Comparison of ENCODE assay signal across 17 cellular contexts in the genomic region with DNA sequence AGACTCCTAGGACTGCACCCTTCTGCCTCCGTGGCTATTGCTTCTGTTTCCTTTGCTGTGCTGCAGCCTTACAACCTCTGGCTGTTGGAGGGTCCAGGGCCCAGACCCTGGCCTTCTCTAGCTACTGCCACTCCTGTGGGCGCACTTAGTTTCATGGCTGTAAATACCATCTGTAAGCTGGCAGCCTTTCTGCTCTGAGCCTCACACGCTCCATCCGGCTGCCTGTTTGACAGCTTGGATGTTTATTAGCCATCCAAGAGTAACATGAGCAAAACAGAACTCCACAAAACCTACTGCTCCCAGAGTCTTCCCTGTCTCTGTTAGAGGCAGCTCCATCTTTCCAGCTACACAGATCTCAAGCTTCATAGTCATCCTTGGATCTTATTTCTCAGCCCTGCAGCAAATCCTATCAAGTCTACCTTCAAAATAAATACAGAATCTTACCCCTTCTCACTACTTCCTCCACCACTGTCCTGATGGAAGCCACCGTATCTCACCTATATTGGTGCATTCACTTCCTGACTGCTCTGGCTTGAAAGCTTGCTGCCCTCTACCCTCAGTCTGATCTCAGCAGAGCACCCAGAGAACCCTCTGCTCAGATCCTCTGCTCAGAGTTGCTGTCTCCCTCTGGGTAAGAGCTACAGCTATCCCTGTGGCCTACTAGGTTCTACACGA. TPM values are rescaled to one million over a fixed set of nuclear protein-coding genes. Genes with fewer than 3 reads are reported as not detected.
A peak's percentile ranks its signal among the peaks of the same experiment; 100 is the strongest.
DNase-seq lines count a peak whose midpoint lies in the region; ATAC-seq and TF ChIP-seq lines count a peak whose summit lies in the region.
"Had no signal": no experiment of that assay in that cellular context is flagged by ENCODE, and none has a peak within 500 bp of the region (broad histone marks: within the 10 kb centered on the region; RNA-seq: fewer than 3 reads in every experiment).

No MANE protein-coding gene starts in this region.

- no peak overlapping the region for H2BK120ac ChIP-seq in neuronal stem cell (ENCODE audit: low read depth, low read length)

- peak overlapping the region; percentile 4 for H3K27ac Mint-ChIP-seq in activated T-cell treated with anti-CD3 and anti-CD28 coated beads, Interleukin-2, amount 50 U/mL, for 24 hours
- peak overlapping the region; percentile 94 for H3K27ac Mint-ChIP-seq in CD8-positive, alpha-beta T cell
- peak overlapping the region; percentile 2 for H3K27ac Mint-ChIP-seq in activated CD8-positive, alpha-beta T cell treated with anti-CD3 and anti-CD28 coated beads, Interleukin-2, amount 10 ng/mL, durations not matched to agents 7 days and 5 days
- peak overlapping the region; percentile 52 for H3K27ac Mint-ChIP-seq in nephron progenitor cell

- H3K4me1 Mint-ChIP-seq in activated T-cell treated with anti-CD3 and anti-CD28 coated beads, Interleukin-2, amount 50 U/mL, for 24 hours (ENCODE audit: low read depth), result peaks cover 37% of the 10 kb centered on the region
- peaks cover 38% of the 10 kb centered on the region for H3K4me1 Mint-ChIP-seq in CD8-positive, alpha-beta T cell (ENCODE audit: low read depth)
- peaks cover 29% of the 10 kb centered on the region for H3K4me1 Mint-ChIP-seq in activated CD8-positive, alpha-beta T cell treated with anti-CD3 and anti-CD28 coated beads, Interleukin-2, amount 10 ng/mL, durations not matched to agents 7 days and 5 days (ENCODE audit: low read depth)
- H3K4me1 Mint-ChIP-seq in nephron progenitor cell, result peaks cover 23% of the 10 kb centered on the region

- TF ChIP-seq CTCF in CD8-positive, alpha-beta T cell (IDR thresholded peaks at IDR 0.05), result no peak
- no peak for TF ChIP-seq CTCF in nephron progenitor cell (IDR thresholded peaks at IDR 0.05)

- H3K14ac ChIP-seq in neuronal stem cell (ENCODE audit: low read length), result no peak overlapping the region

- CTCF ChIA-PET in CD8-positive, alpha-beta T cell (lab: Charles Lee), result interaction anchor here (0.6 to 1.5 kb wide), 5 partner anchors 14 to 498 kb away, joined by 3 to 4 read pairs (median 3); no protein-coding TSS in a partner anchor
- CTCF ChIA-PET in activated CD8-positive, alpha-beta T cell treated with anti-CD3 and anti-CD28 coated beads, Interleukin-2, amount 10 ng/mL, durations not matched to agents 7 days and 5 days (lab: Charles Lee), result interaction anchor here (0.9 to 3.4 kb wide), 5 partner anchors 10 to 63 kb away, joined by 3 to 18 read pairs (median 5); no protein-coding TSS in a partner anchor

- H2BK5ac ChIP-seq in neuronal stem cell (ENCODE audit: low read length), result no peak overlapping the region

- no CpG with 5 or more reads among the region's 6 CpGs for WGBS in neuronal stem cell (ENCODE audit: extremely low coverage in 2 of 2, insufficient read length in 2 of 2, insufficient replicate concordance in 1 of 2), 2 donors

- H3K36me3 ChIP-seq in CD8-positive, alpha-beta T cell (ENCODE audit: insufficient read depth, low read length), result peaks cover 14% of the 10 kb centered on the region
- H3K36me3 ChIP-seq in neuronal stem cell (replicated peaks in 1 of 2; ENCODE audit: control insufficient read depth in 2 of 2, insufficient read depth in 2 of 2, low read length in 2 of 2), result peaks cover 13 to 71% of the 10 kb centered on the region in 2 donors

- H2AK5ac ChIP-seq in neuronal stem cell (ENCODE audit: low read depth, low read length), result no peak overlapping the region

- H3K23ac ChIP-seq in neuronal stem cell (ENCODE audit: low read depth, low read length, poor library complexity), result no peak overlapping the region

- no peak overlapping the region for H3K4me2 ChIP-seq in neuronal stem cell (ENCODE audit: insufficient read depth, low read length, poor library complexity, severe bottlenecking)
- H3K4me2 ChIP-seq: neural progenitor cell had no signal

- no peak for DNase-seq in activated T-cell treated with anti-CD3 and anti-CD28 coated beads, Interleukin-2, amount 50 U/mL, for 24 hours
- no peak for DNase-seq in activated T-cell treated with anti-CD3 and anti-CD28 coated beads for 4 hours
- DNase-seq in CD8-positive, alpha-beta T cell, result no peak
- peak; percentile 28 for DNase-seq in activated CD8-positive, alpha-beta T cell treated with anti-CD3 and anti-CD28 coated beads, Interleukin-2, amount 10 ng/mL, durations not matched to agents 7 days and 5 days
- peak; percentile 7 for DNase-seq in nephron progenitor cell
- DNase-seq in ecto neural progenitor cell (ENCODE audit: low spot score), result no peak
- DNase-seq in neuronal stem cell (ENCODE audit: low spot score), result no peak
- DNase-seq: ACHN; activated CD4-positive, CD25-positive, alpha-beta regulatory T cell treated with anti-CD3 and anti-CD28 coated beads, Interleukin-2, amount 50 U/mL, for 72 hours; central memory CD4-positive, alpha-beta T cell; effector CD4-positive, alpha-beta T cell; Kasumi-1; NCI-H226; stomach had no signal

- H3K79me1 ChIP-seq in neuronal stem cell (ENCODE audit: low read depth, low read length), result peaks cover 3% of the 10 kb centered on the region

- no peak overlapping the region for H3K9ac ChIP-seq in neuronal stem cell (ENCODE audit: low read depth, low read length, poor library complexity)
- H3K9ac ChIP-seq: neural progenitor cell had no signal

- H2BK15ac ChIP-seq in neuronal stem cell (ENCODE audit: low read length), result no peak overlapping the region

- H3K4me1 ChIP-seq in CD8-positive, alpha-beta T cell (ENCODE audit: insufficient read depth, low read length), result peaks cover 34% of the 10 kb centered on the region
- H3K4me1 ChIP-seq in neuronal stem cell (ENCODE audit: control insufficient read depth in 2 of 2, insufficient read depth in 1 of 2, low read depth in 1 of 2, low read length in 2 of 2), result peaks cover 2 to 8% of the 10 kb centered on the region in 2 donors
- H3K4me1 ChIP-seq: neural progenitor cell had no signal

- H3K9me3 Mint-ChIP-seq in activated T-cell treated with anti-CD3 and anti-CD28 coated beads, Interleukin-2, amount 50 U/mL, for 24 hours, result no peaks in the 10 kb centered on the region
- no peaks in the 10 kb centered on the region for H3K9me3 Mint-ChIP-seq in CD8-positive, alpha-beta T cell
- no peaks in the 10 kb centered on the region for H3K9me3 Mint-ChIP-seq in activated CD8-positive, alpha-beta T cell treated with anti-CD3 and anti-CD28 coated beads, Interleukin-2, amount 10 ng/mL, durations not matched to agents 7 days and 5 days (ENCODE audit: insufficient read depth)
- peaks cover 9% of the 10 kb centered on the region for H3K9me3 Mint-ChIP-seq in nephron progenitor cell
- H3K9me3 Mint-ChIP-seq: neural progenitor cell had no signal

- no peak overlapping the region for H3K4ac ChIP-seq in neuronal stem cell (ENCODE audit: low read length)

- H3K18ac ChIP-seq in neuronal stem cell (ENCODE audit: low read length), result no peak overlapping the region

- ATAC-seq in CD8-positive, alpha-beta T cell, result peak; percentile 26
- peak; percentile 74 for ATAC-seq in activated CD8-positive, alpha-beta T cell treated with anti-CD3 and anti-CD28 coated beads, Interleukin-2, amount 10 ng/mL, durations not matched to agents 7 days and 5 days
- no peak for ATAC-seq in HG03521 (IDR thresholded peaks at IDR 0.05; ENCODE audit: unreplicated experiment)
- ATAC-seq: HCT116 had no signal

- H3K4me3 ChIP-seq in CD8-positive, alpha-beta T cell (ENCODE audit: low read depth, low read length), result no peak overlapping the region
- H3K4me3 ChIP-seq in neuronal stem cell (ENCODE audit: low read length in 2 of 2), result no peak overlapping the region
- H3K4me3 ChIP-seq: neural progenitor cell, stomach had no signal

- H4K91ac ChIP-seq in neuronal stem cell (ENCODE audit: low read depth, low read length, poor library complexity), result no peak overlapping the region

- POLR2A ChIA-PET in CD8-positive, alpha-beta T cell (lab: Charles Lee), result interaction anchor here (1.2 to 1.5 kb wide), 2 partner anchors 18 to 19 kb away, joined by 3 read pairs; partner anchors contain the start of gene SLC25A33
- POLR2A ChIA-PET in activated CD8-positive, alpha-beta T cell treated with anti-CD3 and anti-CD28 coated beads, Interleukin-2, amount 10 ng/mL, durations not matched to agents 7 days and 5 days (lab: Charles Lee), result interaction anchor here (2.1 kb wide), 1 partner anchor 20 kb away, joined by 6 read pairs; no protein-coding TSS in a partner anchor

- intact Hi-C loops in CD8-positive, alpha-beta T cell (cut with DNase I, micrococcal nuclease), result loop anchor here in 1 of 2 experiments (5.0 kb wide), 1 partner anchor 61 kb away; no protein-coding TSS in a partner anchor

- no peaks in the 10 kb centered on the region for H3K27me3 Mint-ChIP-seq in activated T-cell treated with anti-CD3 and anti-CD28 coated beads, Interleukin-2, amount 50 U/mL, for 24 hours
- no peaks in the 10 kb centered on the region for H3K27me3 Mint-ChIP-seq in CD8-positive, alpha-beta T cell (ENCODE audit: low read depth)
- no peaks in the 10 kb centered on the region for H3K27me3 Mint-ChIP-seq in activated CD8-positive, alpha-beta T cell treated with anti-CD3 and anti-CD28 coated beads, Interleukin-2, amount 10 ng/mL, durations not matched to agents 7 days and 5 days (ENCODE audit: low read depth)
- H3K27me3 Mint-ChIP-seq in nephron progenitor cell (ENCODE audit: low read depth, poor library complexity), result no peaks in the 10 kb centered on the region

- peak overlapping the region; percentile 13 for H3K27ac ChIP-seq in CD8-positive, alpha-beta T cell (ENCODE audit: low read depth, low read length)
- no peak overlapping the region for H3K27ac ChIP-seq in neuronal stem cell (replicated peaks; ENCODE audit: low read length)
- H3K27ac ChIP-seq: neural progenitor cell had no signal

- no peak overlapping the region for H4K8ac ChIP-seq in neuronal stem cell (ENCODE audit: low read depth, low read length)

- peaks cover 84% of the 10 kb centered on the region for H3K36me3 Mint-ChIP-seq in activated T-cell treated with anti-CD3 and anti-CD28 coated beads, Interleukin-2, amount 50 U/mL, for 24 hours (ENCODE audit: low read depth)
- peaks cover 34% of the 10 kb centered on the region for H3K36me3 Mint-ChIP-seq in CD8-positive, alpha-beta T cell
- peaks cover 27% of the 10 kb centered on the region for H3K36me3 Mint-ChIP-seq in activated CD8-positive, alpha-beta T cell treated with anti-CD3 and anti-CD28 coated beads, Interleukin-2, amount 10 ng/mL, durations not matched to agents 7 days and 5 days (ENCODE audit: low read depth)
- H3K36me3 Mint-ChIP-seq in nephron progenitor cell (ENCODE audit: low read depth), result peaks cover 50% of the 10 kb centered on the region

- H3K9me3 ChIP-seq in CD8-positive, alpha-beta T cell (ENCODE audit: low read length), result no peaks in the 10 kb centered on the region
- H3K9me3 ChIP-seq in neuronal stem cell (replicated peaks in 1 of 2; ENCODE audit: control insufficient read depth in 2 of 2, insufficient read depth in 1 of 2, low read depth in 1 of 2, low read length in 2 of 2), result no peaks in the 10 kb centered on the region
- H3K9me3 ChIP-seq: stomach had no signal

- no peak overlapping the region for H2AFZ ChIP-seq in neuronal stem cell (ENCODE audit: low read length)
- H2AFZ ChIP-seq: neural progenitor cell had no signal

- no peak overlapping the region for H2BK12ac ChIP-seq in neuronal stem cell (ENCODE audit: low read length)

- H3K4me3 Mint-ChIP-seq in activated T-cell treated with anti-CD3 and anti-CD28 coated beads, Interleukin-2, amount 50 U/mL, for 24 hours, result no peak overlapping the region
- H3K4me3 Mint-ChIP-seq in CD8-positive, alpha-beta T cell, result peak overlapping the region; percentile 27
- H3K4me3 Mint-ChIP-seq in activated CD8-positive, alpha-beta T cell treated with anti-CD3 and anti-CD28 coated beads, Interleukin-2, amount 10 ng/mL, durations not matched to agents 7 days and 5 days, result no peak overlapping the region
- H3K4me3 Mint-ChIP-seq in nephron progenitor cell, result no peak overlapping the region
- H3K4me3 Mint-ChIP-seq: neural progenitor cell had no signal

- H3K27me3 ChIP-seq in CD8-positive, alpha-beta T cell (ENCODE audit: insufficient read depth, low read length), result no peaks in the 10 kb centered on the region
- H3K27me3 ChIP-seq in neuronal stem cell (ENCODE audit: control insufficient read depth in 3 of 3, insufficient read depth in 3 of 3, low read depth in 1 of 3, low read length in 3 of 3), result no peaks in the 10 kb centered on the region
- H3K27me3 ChIP-seq: neural progenitor cell, stomach had no signal

RNA-seq across cellular contexts. Expression of gene SLC25A33, which starts 19.1 kb away (rescaled TPM):
- total RNA-seq in CD8-positive, alpha-beta T cell, result 10 to 100 TPM; 10.1 to 11.2 TPM
- total RNA-seq in activated CD8-positive, alpha-beta T cell treated with anti-CD3 and anti-CD28 coated beads, Interleukin-2, amount 10 ng/mL, durations not matched to agents 7 days and 5 days, result 1 to 10 TPM; 4.1 to 4.4 TPM
- 14.0 TPM for polyA plus RNA-seq in neuronal stem cell (2013, experiment 1 of 2)
- 13.7 TPM for polyA plus RNA-seq in neuronal stem cell (2013, experiment 2 of 2)

RNA-seq across cellular contexts. Expression of gene TMEM201, which starts 30.3 kb away (rescaled TPM):
- 10 to 100 TPM; 10.7 to 11.5 TPM for total RNA-seq in CD8-positive, alpha-beta T cell
- total RNA-seq in activated CD8-positive, alpha-beta T cell treated with anti-CD3 and anti-CD28 coated beads, Interleukin-2, amount 10 ng/mL, durations not matched to agents 7 days and 5 days, result 10 to 100 TPM; 21.1 to 23.2 TPM
- 14.4 TPM for polyA plus RNA-seq in neuronal stem cell (2013, experiment 1 of 2)
- 13.9 TPM for polyA plus RNA-seq in neuronal stem cell (2013, experiment 2 of 2)

Comparison
In these comparisons a context has a peak if more than half of its experiments do, and no peak if none do; other contexts are left out.
1. DNase-seq: peak in activated CD8-positive, alpha-beta T cell treated with anti-CD3 and anti-CD28 coated beads, Interleukin-2, amount 10 ng/mL, durations not matched to agents 7 days and 5 days (single experiment) and nephron progenitor cell (single experiment); none in activated T-cell treated with anti-CD3 and anti-CD28 coated beads, Interleukin-2, amount 50 U/mL, for 24 hours (single experiment), activated T-cell treated with anti-CD3 and anti-CD28 coated beads for 4 hours (single experiment), CD8-positive, alpha-beta T cell (0 of 7), ecto neural progenitor cell (single experiment) and neuronal stem cell (single experiment).
2. H3K27ac Mint-ChIP-seq: peak in every context shown above with its lines; median percentile 94 in CD8-positive, alpha-beta T cell; 52 in nephron progenitor cell; 4 in activated T-cell treated with anti-CD3 and anti-CD28 coated beads, Interleukin-2, amount 50 U/mL, for 24 hours; 2 in activated CD8-positive, alpha-beta T cell treated with anti-CD3 and anti-CD28 coated beads, Interleukin-2, amount 10 ng/mL, durations not matched to agents 7 days and 5 days.